8 cellular contexts compared by ENCODE assay signal in genomic region chr9:94603259-94603776, GRCh38. TPM values are rescaled to one million over a fixed set of nuclear protein-coding genes. Genes with fewer than 3 reads are reported as not detected.
DNase-seq lines count a peak whose midpoint lies in the region; ATAC-seq, FAIRE-seq and TF ChIP-seq lines count a peak whose summit lies in the region.

No MANE protein-coding gene starts in this region.

- peak; percentile 86 for TF ChIP-seq RAD21 in Ishikawa (IDR thresholded peaks at IDR 0.05; ENCODE audit: low read depth)

- FAIRE-seq in pancreas (lab: Jason Lieb, UNC), result no peak

- H3K9me3 ChIP-seq in pancreas (no peaks in the 10 kb centered on the region), tibial nerve (no peaks in the 10 kb centered on the region)

- H3K4me1 ChIP-seq in pancreas, result peaks cover 7 to 14% (median 12%) of the 10 kb centered on the region in 3 donors
- peaks cover 0 to 8% (median 0%) of the 10 kb centered on the region in 4 donors for H3K4me1 ChIP-seq in tibial nerve

- intact Hi-C loops in pancreas (cut with DNase I), result no loop called here

- TF ChIP-seq CTCF in RWPE1 (conservative IDR thresholded peaks at IDR 0.05; ENCODE audit: low read depth) (peak; percentile 88), pancreas (IDR thresholded peaks at IDR 0.05) (peak; percentile 31 to 59 (median 45)), tibial nerve (IDR thresholded peaks at IDR 0.05) (peak; percentile 46 to 61 (median 54))

- CTCF ChIA-PET in RWPE1 (lab: Yijun Ruan, JAX), result interaction anchor here (0.6 to 1.2 kb wide), 4 partner anchors 38 to 52 kb away, joined by 3 to 8 read pairs (median 3); partner anchors contain the start of gene PCAT7

- TF ChIP-seq POLR2A in tibial nerve (IDR thresholded peaks at IDR 0.05), result no peak

- POLR2A ChIA-PET in RWPE1 (lab: Yijun Ruan, JAX; ENCODE audit: low non-redundant PET), result no interaction called here

- ATAC-seq in pancreas (peak; percentile 82 to 95 (median 88)), GM18870 (IDR thresholded peaks at IDR 0.05; ENCODE audit: unreplicated experiment) (no peak)

- H3K27me3 ChIP-seq in pancreas (no peaks in the 10 kb centered on the region), tibial nerve (no peaks in the 10 kb centered on the region)

- TF ChIP-seq EP300 in Ishikawa (IDR thresholded peaks at IDR 0.05; ENCODE audit: borderline replicate concordance), result no peak
- no peak for TF ChIP-seq EP300 in tibial nerve (IDR thresholded peaks at IDR 0.05)

- peak; percentile 80 for DNase-seq in ELR (ENCODE audit: low read depth)
- peak; percentile 96 for DNase-seq in RWPE1 (ENCODE audit: low spot score)
- DNase-seq in activated effector memory CD4-positive, alpha-beta T cell treated with anti-CD3 and anti-CD28 coated beads, Interleukin-2, amount 50 U/mL, for 16 hours, result peak; percentile 81
- DNase-seq in globus pallidus (ENCODE audit: low spot score), result peak; percentile 69
- DNase-seq in pancreas, result peak; percentile 81 to 89 (median 84)
- DNase-seq in tibial nerve (ENCODE audit: low spot score in 2 of 2), result peak; percentile 64 to 73

- no peak overlapping the region for H3K27ac ChIP-seq in RWPE1
- no peak overlapping the region for H3K27ac ChIP-seq in pancreas
- no peak overlapping the region for H3K27ac ChIP-seq in tibial nerve

- H3K4me3 ChIP-seq in pancreas (no peak overlapping the region), tibial nerve (no peak overlapping the region)

- 6 to 15% methylated on average over 15 of the region's 15 CpGs for WGBS in pancreas, 2 donors
- WGBS in tibial nerve, 2 donors, result 10 to 12% methylated on average over 15 of the region's 15 CpGs

- H3K36me3 ChIP-seq in pancreas (no peaks in the 10 kb centered on the region), tibial nerve (no peaks in the 10 kb centered on the region)

TF ChIP-seq in Ishikawa, 13 proteins besides CTCF, POLR2A, EP300 and RAD21:
- TF ChIP-seq YY1 (IDR thresholded peaks at IDR 0.05; ENCODE audit: low read depth) (peak; percentile 65; the same call in 1 of the 2 replicates), FOXM1 (IDR thresholded peaks at IDR 0.05; ENCODE audit: borderline replicate concordance, low read depth) (no peak), NFIC (IDR thresholded peaks at IDR 0.05) (no peak), TCF12 (IDR thresholded peaks at IDR 0.05; ENCODE audit: low read depth) (no peak)

RNA-seq across cellular contexts. Expression of gene FBP2, which starts 9.7 kb away (rescaled TPM):
- total RNA-seq in pancreas (under 1 TPM in 5 of 6 donors, not detected in 1; 0.46 to 0.95 (median 0.74) TPM), tibial nerve (not detected)
- under 1 TPM; 0.47 to 0.49 TPM for polyA plus RNA-seq in pancreas

RNA-seq across cellular contexts. Expression of gene FBP1, which starts 36.0 kb away (rescaled TPM):
- total RNA-seq in pancreas, result 10 to 100 TPM; 19.5 to 31.2 (median 24.1) TPM
- 10 to 100 TPM; 19.5 to 39.2 TPM for polyA plus RNA-seq in pancreas
- total RNA-seq in tibial nerve, result 1 to 10 TPM; 4.8 to 8.6 (median 5.8) TPM

RNA-seq across cellular contexts. Expression of gene PCAT7, which starts 48.4 kb away (rescaled TPM):
- total RNA-seq in pancreas (under 1 TPM; 0.23 to 0.52 (median 0.36) TPM), tibial nerve (under 1 TPM in 1 of 4 donors, not detected in 3; 0.22 TPM)
- polyA plus RNA-seq in pancreas, result under 1 TPM; 0.27 to 0.28 TPM
